ENCODE assay signal across 11 cellular contexts in the genomic region with DNA sequence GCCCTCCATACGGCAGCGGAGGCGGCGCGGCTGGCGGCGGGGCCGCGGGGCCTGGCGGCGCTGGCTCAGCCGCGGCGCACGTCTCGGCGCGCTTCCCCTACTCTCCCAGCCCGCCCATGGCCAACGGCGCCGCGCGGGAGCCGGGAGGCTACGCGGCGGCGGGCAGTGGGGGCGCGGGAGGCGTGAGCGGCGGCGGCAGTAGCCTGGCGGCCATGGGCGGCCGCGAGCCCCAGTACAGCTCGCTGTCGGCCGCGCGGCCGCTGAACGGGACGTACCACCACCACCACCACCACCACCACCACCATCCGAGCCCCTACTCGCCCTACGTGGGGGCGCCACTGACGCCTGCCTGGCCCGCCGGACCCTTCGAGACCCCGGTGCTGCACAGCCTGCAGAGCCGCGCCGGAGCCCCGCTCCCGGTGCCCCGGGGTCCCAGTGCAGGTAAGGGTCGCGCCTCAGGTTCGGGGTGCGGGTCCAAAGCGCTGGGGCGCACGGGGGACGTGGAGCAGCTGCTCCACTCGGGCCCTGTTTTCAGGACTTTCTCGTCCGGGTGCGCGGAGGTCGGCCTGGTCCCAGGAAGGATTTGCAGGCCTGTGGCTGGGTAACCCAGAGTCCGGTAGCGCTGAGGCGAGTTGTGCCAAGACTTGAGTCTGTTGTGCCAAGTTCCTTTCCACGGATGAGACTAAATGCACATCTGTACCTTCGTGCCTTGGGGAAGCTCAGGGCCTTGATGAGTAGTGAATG. TPM values are rescaled to one million over a fixed set of nuclear protein-coding genes. Genes with fewer than 3 reads are reported as not detected.
DNase-seq lines count a peak whose midpoint lies in the region; TF ChIP-seq lines count a peak whose summit lies in the region.
"Had no signal": no experiment of that assay in that cellular context is flagged by ENCODE, and none has a peak within 500 bp of the region (broad histone marks: within the 10 kb centered on the region; RNA-seq: fewer than 3 reads in every experiment).

No MANE protein-coding gene starts in this region.

- peak; percentile 15 for DNase-seq in NCI-H82 (lab: John Stamatoyannopoulos, UW)
- DNase-seq in NCI-H82 treated with DMSO at 0.1 percent for 48 hours (lab: John Stamatoyannopoulos, UW; ENCODE audit: unreplicated experiment) = no peak
- peak in 1 of 2 donors; percentile 30 for DNase-seq in fibroblast of lung (ENCODE audit: low read depth in 2 of 2)
- peak in 1 of 2 donors; percentile 40 for DNase-seq in uterus
- no peak for DNase-seq in NCI-H2196 (lab: John Stamatoyannopoulos, UW; ENCODE audit: unreplicated experiment)
- DNase-seq in LoVo (ENCODE audit: low spot score) = no peak
- no peak for DNase-seq in pons (ENCODE audit: low spot score)
- DNase-seq: activated CD4-positive, alpha-beta memory T cell treated with anti-CD3 and anti-CD28 coated beads, Interleukin-2, amount 10 ng/mL, durations not matched to agents 7 days and 5 days; SJCRH30 had no signal

- TF ChIP-seq POLR2A in uterus (IDR thresholded peaks at IDR 0.05) = no peak

- peak overlapping the region; percentile 41 to 86 (median 76) for H3K4me3 ChIP-seq in fibroblast of lung (replicated peaks in 1 of 4; ENCODE audit: control extremely low read depth in 1 of 4, insufficient read depth in 1 of 4, low read depth in 3 of 4, low read length in 4 of 4)
- peak overlapping the region; percentile 77 to 83 for H3K4me3 ChIP-seq in mucosa of rectum (ENCODE audit: low read length in 2 of 2)
- H3K4me3 ChIP-seq in uterus = peak overlapping the region; percentile 89 to 96
- H3K4me3 ChIP-seq: A549, SJCRH30 had no signal

- H3K4me1 ChIP-seq in fibroblast of lung (ENCODE audit: control insufficient read depth, extremely low read depth, insufficient read depth, low read length) = peaks cover 4% of the 10 kb centered on the region
- H3K4me1 ChIP-seq in mucosa of rectum (ENCODE audit: control insufficient read depth in 2 of 2, insufficient read depth in 2 of 2, low read length in 2 of 2) = peaks cover 8 to 13% of the 10 kb centered on the region in 2 donors
- H3K4me1 ChIP-seq in uterus = no peaks in the 10 kb centered on the region
- H3K4me1 ChIP-seq: SJCRH30 had no signal

- H3K9me3 ChIP-seq in fibroblast of lung (ENCODE audit: control insufficient read depth, insufficient read depth, low read depth, low read length) (no peaks in the 10 kb centered on the region), mucosa of rectum (ENCODE audit: control insufficient read depth in 2 of 2, low read length in 2 of 2) (no peaks in the 10 kb centered on the region), uterus (no peaks in the 10 kb centered on the region)
- H3K9me3 ChIP-seq: A549, SJCRH30 had no signal

- H3K27ac ChIP-seq in fibroblast of lung (ENCODE audit: insufficient read depth, low read length) (no peak overlapping the region), mucosa of rectum (ENCODE audit: low read depth in 2 of 2, low read length in 2 of 2) (peak overlapping the region; percentile 77 to 84), uterus (peak overlapping the region; percentile 99 to 100)
- H3K27ac ChIP-seq: A549, SJCRH30 had no signal

- H2AFZ ChIP-seq in fibroblast of lung (ENCODE audit: low read length) = no peak overlapping the region

- intact Hi-C loops in uterus (cut with DNase I; ENCODE audit: low total_unique reads) = loop anchor here (5.0 kb wide), 1 partner anchor 175 kb away; no protein-coding TSS in a partner anchor

- TF ChIP-seq CTCF in fibroblast of lung (conservative IDR thresholded peaks at IDR 0.05 in 1 of 2, IDR thresholded peaks at IDR 0.05 in 1 of 2; ENCODE audit: low read depth in 1 of 2, low read length in 2 of 2) (no peak), uterus (IDR thresholded peaks at IDR 0.05) (no peak)

- H3K27me3 ChIP-seq in fibroblast of lung (ENCODE audit: control insufficient read depth, insufficient read depth, low read length) (peaks cover 15% of the 10 kb centered on the region), mucosa of rectum (ENCODE audit: control insufficient read depth in 2 of 2, insufficient read depth in 2 of 2, low read length in 2 of 2) (peaks cover 14 to 16% of the 10 kb centered on the region in 2 donors), uterus (no peaks in the 10 kb centered on the region)
- H3K27me3 ChIP-seq: SJCRH30 had no signal

- no peaks in the 10 kb centered on the region for H4K20me1 ChIP-seq in fibroblast of lung (ENCODE audit: control insufficient read depth, extremely low read depth, insufficient read depth, low read length)

- H3K79me2 ChIP-seq in fibroblast of lung (ENCODE audit: control insufficient read depth, insufficient read depth, low read length) = peaks cover 17% of the 10 kb centered on the region

- H3K36me3 ChIP-seq in fibroblast of lung (ENCODE audit: control insufficient read depth, insufficient read depth, low read length) (peaks cover 2% of the 10 kb centered on the region), mucosa of rectum (ENCODE audit: control insufficient read depth in 2 of 2, insufficient read depth in 2 of 2, low read length in 2 of 2) (peaks cover 0 to 13% of the 10 kb centered on the region in 2 donors), uterus (no peaks in the 10 kb centered on the region)
- H3K36me3 ChIP-seq: SJCRH30 had no signal

- peak overlapping the region; percentile 64 for H3K4me2 ChIP-seq in fibroblast of lung (ENCODE audit: extremely low read depth, insufficient read depth, low read length)
- H3K4me2 ChIP-seq: A549 had no signal

- H3K9ac ChIP-seq in fibroblast of lung (ENCODE audit: insufficient read depth, low read length) = peak overlapping the region; percentile 55
- H3K9ac ChIP-seq in mucosa of rectum (ENCODE audit: low read depth in 1 of 2, low read length in 2 of 2) = peak overlapping the region; percentile 68 to 99

RNA-seq across cellular contexts. Expression of a gene that starts 2.6 kb away (rescaled TPM):
- 6.3 and 10.0 TPM in 2 replicates for total RNA-seq in fibroblast of lung
- polyA plus RNA-seq in fibroblast of lung = 1.4 and 4.1 TPM in 2 replicates
- polyA plus RNA-seq in fibroblast of lung (2012) = 2.1 and 5.7 TPM in 2 replicates
- 0.31 and 1.1 TPM in 2 replicates for polyA minus RNA-seq in fibroblast of lung (ENCODE audit: low replicate concordance)
- total RNA-seq in uterus = 10 to 100 TPM; 28.2 to 59.6 (median 39.5) TPM
- total RNA-seq: activated CD4-positive, alpha-beta memory T cell treated with anti-CD3 and anti-CD28 coated beads, Interleukin-2, amount 10 ng/mL, durations not matched to agents 7 days and 5 days had no signal
